Comparison of ENCODE assay signal across 8 cellular contexts in the genomic region with DNA sequence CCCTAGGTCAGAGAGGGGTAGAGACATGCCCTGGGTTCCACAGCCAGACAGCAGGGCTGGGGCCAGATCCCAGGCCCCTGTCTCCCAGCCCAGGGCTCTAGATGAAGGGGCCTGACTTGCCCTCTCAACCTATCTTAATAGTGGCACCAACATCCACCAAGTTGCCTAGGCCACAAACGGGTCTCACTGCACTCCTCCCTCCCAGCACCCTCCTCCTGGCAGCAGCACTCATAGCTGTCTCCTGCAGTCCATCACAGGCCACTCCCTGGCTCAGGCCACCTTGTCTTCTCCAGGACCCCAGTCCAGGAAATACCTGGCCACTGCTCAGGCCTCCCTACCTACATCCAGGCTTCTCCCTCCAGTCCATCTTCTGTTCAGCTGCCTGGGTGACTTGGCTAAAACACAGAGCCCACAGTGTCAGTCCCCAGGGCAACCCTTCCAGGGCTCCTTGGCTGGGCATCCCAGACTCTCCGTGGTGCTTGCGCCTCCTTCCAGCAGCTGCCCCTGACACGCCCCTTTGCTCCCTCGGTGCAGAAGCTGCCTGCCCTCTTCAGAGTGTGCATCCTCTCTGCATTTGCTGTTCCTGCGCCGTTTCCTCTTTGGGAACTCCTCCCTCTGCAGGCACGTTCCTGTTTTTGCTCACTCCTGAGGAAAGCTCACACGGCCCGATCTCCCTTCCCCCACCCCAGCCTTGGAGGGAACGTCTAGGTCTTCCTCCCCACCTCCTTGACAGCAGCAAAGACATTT. TPM values are rescaled to one million over a fixed set of nuclear protein-coding genes. Genes with fewer than 3 reads are reported as not detected.
DNase-seq lines count a peak whose midpoint lies in the region; ATAC-seq and TF ChIP-seq lines count a peak whose summit lies in the region.

No MANE protein-coding gene starts in this region.

- H3K27ac Mint-ChIP-seq in activated CD4-positive, alpha-beta T cell treated with anti-CD3 and anti-CD28 coated beads for 36 hours = peak overlapping the region; percentile 80

- intact Hi-C loops in activated CD4-positive, alpha-beta T cell treated with anti-CD3 and anti-CD28 coated beads for 36 hours (cut with DNase I, micrococcal nuclease) = loop anchor here in 1 of 2 experiments (1.0 to 2.0 kb wide), 2 partner anchors 13 to 42 kb away; no protein-coding TSS in a partner anchor
- intact Hi-C loops in ascending aorta (cut with DNase I) = loop anchor here (2.0 kb wide), 1 partner anchor 23 kb away; no protein-coding TSS in a partner anchor

- peak; percentile 27 for DNase-seq in activated CD4-positive, alpha-beta T cell treated with anti-CD3 and anti-CD28 coated beads for 36 hours
- DNase-seq in activated CD4-positive, alpha-beta T cell treated with anti-CD3 and anti-CD28 coated beads for 4 hours = no peak
- DNase-seq in ascending aorta (ENCODE audit: low spot score in 2 of 2) (peak; percentile 51 to 89), tibial nerve (ENCODE audit: low spot score in 2 of 2) (peak; percentile 41 to 68), NCI-H748 treated with DMSO at 0.1 percent for 48 hours (lab: John Stamatoyannopoulos, UW) (no peak)

- H3K4me3 Mint-ChIP-seq in activated CD4-positive, alpha-beta T cell treated with anti-CD3 and anti-CD28 coated beads for 36 hours = peak overlapping the region; percentile 44

- H3K4me1 ChIP-seq in ascending aorta = peaks cover 8 to 31% of the 10 kb centered on the region in 2 donors
- peaks cover 0 to 8% (median 0%) of the 10 kb centered on the region in 4 donors for H3K4me1 ChIP-seq in liver (ENCODE audit: control insufficient read depth in 4 of 4, insufficient read depth in 4 of 4, low read length in 3 of 4)
- peaks cover 0 to 34% (median 11%) of the 10 kb centered on the region in 4 donors for H3K4me1 ChIP-seq in tibial nerve

- H3K36me3 Mint-ChIP-seq in activated CD4-positive, alpha-beta T cell treated with anti-CD3 and anti-CD28 coated beads for 36 hours (ENCODE audit: low read depth) = peaks cover 6% of the 10 kb centered on the region

- peak in 1 of 2 donors; percentile 79 for TF ChIP-seq EP300 in tibial nerve (IDR thresholded peaks at IDR 0.05)

- peak; percentile 14 for ATAC-seq in activated CD4-positive, alpha-beta T cell treated with anti-CD3 and anti-CD28 coated beads for 36 hours
- no peak for ATAC-seq in GM19467 (IDR thresholded peaks at IDR 0.05; ENCODE audit: unreplicated experiment)
- ATAC-seq in HG03521 (IDR thresholded peaks at IDR 0.05; ENCODE audit: unreplicated experiment) = no peak

- no peak for TF ChIP-seq POLR2A in tibial nerve (IDR thresholded peaks at IDR 0.05)

- H3K4me3 ChIP-seq in ascending aorta (peak overlapping the region in 1 of 2 donors; percentile 8), liver (ENCODE audit: low read depth in 1 of 3, low read length in 3 of 3) (no peak overlapping the region), tibial nerve (no peak overlapping the region)

- TF ChIP-seq CTCF in ascending aorta (IDR thresholded peaks at IDR 0.05) (peak; percentile 4 to 36 (median 10)), liver (IDR thresholded peaks at IDR 0.05; ENCODE audit: low read depth, low read length, missing input control) (no peak), tibial nerve (IDR thresholded peaks at IDR 0.05) (peak in 1 of 5 experiments; percentile 30)

- H3K27ac ChIP-seq in ascending aorta = peak overlapping the region; percentile 82 to 92
- H3K27ac ChIP-seq in liver (ENCODE audit: low read depth in 1 of 2, low read length in 2 of 2) = peak overlapping the region; percentile 56 to 71
- peak overlapping the region; percentile 70 to 85 (median 80) for H3K27ac ChIP-seq in tibial nerve

- TF ChIP-seq RAD21 in liver (IDR thresholded peaks at IDR 0.05) = peak; percentile 45

- no peak overlapping the region for H3K9ac ChIP-seq in liver (ENCODE audit: low read depth in 1 of 2, low read length in 2 of 2)

- H3K36me3 ChIP-seq in ascending aorta = no peaks in the 10 kb centered on the region
- no peaks in the 10 kb centered on the region for H3K36me3 ChIP-seq in liver (ENCODE audit: control insufficient read depth in 4 of 4, insufficient read depth in 3 of 4, low read depth in 1 of 4, low read length in 3 of 4)
- H3K36me3 ChIP-seq in tibial nerve = peaks cover 0 to 6% (median 0%) of the 10 kb centered on the region in 3 donors

- POLR2A ChIA-PET in activated CD4-positive, alpha-beta T cell treated with anti-CD3 and anti-CD28 coated beads for 36 hours (lab: Charles Lee) = interaction anchor here (0.7 to 1.8 kb wide), 3 partner anchors 10 to 40 kb away, joined by 3 to 5 read pairs (median 3); no protein-coding TSS in a partner anchor

- H3K27me3 Mint-ChIP-seq in activated CD4-positive, alpha-beta T cell treated with anti-CD3 and anti-CD28 coated beads for 36 hours = no peaks in the 10 kb centered on the region

- H3K27me3 ChIP-seq in ascending aorta (no peaks in the 10 kb centered on the region), liver (ENCODE audit: control insufficient read depth in 4 of 4, insufficient read depth in 4 of 4, low read length in 3 of 4) (no peaks in the 10 kb centered on the region), tibial nerve (no peaks in the 10 kb centered on the region)

- CTCF ChIA-PET in activated CD4-positive, alpha-beta T cell treated with anti-CD3 and anti-CD28 coated beads for 36 hours (lab: Charles Lee) = interaction anchor here (1.3 to 2.0 kb wide), 2 partner anchors 42 to 51 kb away, joined by 4 read pairs; no protein-coding TSS in a partner anchor

- 48% methylated on average over 11 of the region's 11 CpGs for WGBS in liver
- 19 to 27% methylated on average over 11 of the region's 11 CpGs for WGBS in tibial nerve, 2 donors

- peaks cover 38% of the 10 kb centered on the region for H3K4me1 Mint-ChIP-seq in activated CD4-positive, alpha-beta T cell treated with anti-CD3 and anti-CD28 coated beads for 36 hours

- H3K9me3 ChIP-seq in ascending aorta (peaks cover 7 to 9% of the 10 kb centered on the region in 2 donors), liver (ENCODE audit: control insufficient read depth in 4 of 4, low read length in 3 of 4) (peaks cover 3 to 12% (median 3%) of the 10 kb centered on the region in 4 donors), tibial nerve (peaks cover 0 to 13% (median 2%) of the 10 kb centered on the region in 4 donors)

- H3K9me3 Mint-ChIP-seq in activated CD4-positive, alpha-beta T cell treated with anti-CD3 and anti-CD28 coated beads for 36 hours (ENCODE audit: low read depth) = peaks cover 7% of the 10 kb centered on the region

TF ChIP-seq in liver, 16 proteins besides CTCF, POLR2A, EP300 and RAD21:
- TF ChIP-seq, protein P1, sequence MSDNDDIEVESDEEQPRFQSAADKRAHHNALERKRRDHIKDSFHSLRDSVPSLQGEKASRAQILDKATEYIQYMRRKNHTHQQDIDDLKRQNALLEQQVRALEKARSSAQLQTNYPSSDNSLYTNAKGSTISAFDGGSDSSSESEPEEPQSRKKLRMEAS (IDR thresholded peaks at IDR 0.05) = peak; percentile 40
- TF ChIP-seq RXRA (IDR thresholded peaks at IDR 0.05) (peak in 1 of 2 donors; percentile 26), SP1 (IDR thresholded peaks at IDR 0.05) (peak; percentile 55), GABPA (IDR thresholded peaks at IDR 0.05 in 1 of 2, conservative IDR thresholded peaks at IDR 0.05 in 1 of 2) (no peak), NR2F2 (IDR thresholded peaks at IDR 0.05) (peak; percentile 80)

RNA-seq across cellular contexts. Expression of a gene that starts 40.5 kb away (rescaled TPM):
- 1 to 10 TPM; 4.7 to 5.7 TPM for total RNA-seq in activated CD4-positive, alpha-beta T cell treated with anti-CD3 and anti-CD28 coated beads for 36 hours
- 280 TPM for total RNA-seq in ascending aorta
- total RNA-seq in liver = 1 to 10 TPM; 5.4 to 7.4 TPM
- polyA plus RNA-seq in liver = 10 to 100 TPM; 11.2 to 15.4 TPM
- total RNA-seq in tibial nerve = 100 to 1,000 TPM in 1 of 4 donors, 10 to 100 TPM in 3; 45.0 to 117 (median 73.4) TPM

Comparison
In these comparisons a context has a peak if more than half of its experiments do, and no peak if none do; other contexts are left out.
1. DNase-seq: peak in activated CD4-positive, alpha-beta T cell treated with anti-CD3 and anti-CD28 coated beads for 36 hours (single experiment), ascending aorta (2 of 2) and tibial nerve (2 of 2); none in activated CD4-positive, alpha-beta T cell treated with anti-CD3 and anti-CD28 coated beads for 4 hours (0 of 2) and NCI-H748 treated with DMSO at 0.1 percent for 48 hours (single experiment).
2. RNA of a gene that starts 40.5 kb away (total RNA-seq): 280 TPM in ascending aorta (single experiment) and 45.0 to 117 TPM in tibial nerve; 5.4 to 7.4 TPM in liver and 4.7 to 5.7 TPM in activated CD4-positive, alpha-beta T cell treated with anti-CD3 and anti-CD28 coated beads for 36 hours; every median in the first group is over 4 times any median in the second.
3. Peak in every context shown above with its lines, with median percentiles within 50 percentile points of each other: H3K27ac ChIP-seq.